Comparison of ENCODE assay signal across 10 cellular contexts in genomic region chr5:141634162-141634561, GRCh38. TPM values are rescaled to one million over a fixed set of nuclear protein-coding genes. Genes with fewer than 3 reads are reported as not detected.
DNase-seq lines count a peak whose midpoint lies in the region; ATAC-seq and TF ChIP-seq lines count a peak whose summit lies in the region.
"Had no signal": no experiment of that assay in that cellular context is flagged by ENCODE, and none has a peak within 500 bp of the region (broad histone marks: within the 10 kb centered on the region; RNA-seq: fewer than 3 reads in every experiment).

No MANE protein-coding gene starts in this region.

- H3F3A ChIP-seq in PC-9 (ENCODE audit: insufficient read depth, low read depth): peaks cover 10% of the 10 kb centered on the region

- H3K4me3 ChIP-seq in HEK293 (ENCODE audit: low read depth, low read length) (no peak overlapping the region), KMS-11 (IDR thresholded peaks at IDR 0.05; ENCODE audit: insufficient read depth, low read depth, low read length) (no peak overlapping the region), PC-9 (no peak overlapping the region)
- H3K4me3 ChIP-seq: SJSA1 had no signal

- H3K4me1 Mint-ChIP-seq in endothelial cell (ENCODE audit: unreplicated experiment): peaks cover 35% of the 10 kb centered on the region

- ATAC-seq in GM18867 (IDR thresholded peaks at IDR 0.05; ENCODE audit: unreplicated experiment) (peak; percentile 64), sciatic nerve (no peak)

- no peak overlapping the region for H3K9ac ChIP-seq in KMS-11

- DNase-seq in endothelial cell (ENCODE audit: low spot score) (no peak), PC-9 (no peak), SHP77 treated with DMSO at 0.1 percent for 48 hours (lab: John Stamatoyannopoulos, UW) (no peak), posterior vena cava (ENCODE audit: low spot score) (no peak), sciatic nerve (ENCODE audit: low spot score) (no peak)
- DNase-seq: central memory CD4-positive, alpha-beta T cell had no signal

- BruUV-seq in PC-9 (replicated peaks; lab: Mats Ljungman, UMichigan): no TSS peak

- no peaks in the 10 kb centered on the region for H3K27me3 ChIP-seq in KMS-11 (ENCODE audit: insufficient read depth, low read depth)
- H3K27me3 ChIP-seq in PC-9 (ENCODE audit: insufficient read depth, low read depth): no peaks in the 10 kb centered on the region
- H3K27me3 ChIP-seq: SJSA1 had no signal

- H3K27ac Mint-ChIP-seq in endothelial cell (ENCODE audit: unreplicated experiment): peak overlapping the region; percentile 18

- H3K9me2 ChIP-seq in PC-9 (ENCODE audit: insufficient read depth): no peaks in the 10 kb centered on the region

- H4K20me1 ChIP-seq in KMS-11 (ENCODE audit: insufficient read depth): no peaks in the 10 kb centered on the region
- peaks cover 22% of the 10 kb centered on the region for H4K20me1 ChIP-seq in PC-9 (ENCODE audit: insufficient read depth)

- intact Hi-C loops in PC-9 (cut with micrococcal nuclease; ENCODE audit: unreplicated experiment) (no loop called here), posterior vena cava (cut with DNase I) (no loop called here), sciatic nerve (cut with DNase I) (no loop called here)

- H3K36me3 ChIP-seq in HEK293 (ENCODE audit: control insufficient read depth in 2 of 2, insufficient read depth in 1 of 2, low read length in 2 of 2) (peaks cover 30 to 46% of the 10 kb centered on the region in 2 experiments), KMS-11 (ENCODE audit: insufficient read depth) (no peaks in the 10 kb centered on the region; the same call in 1 of the 2 replicates), PC-9 (ENCODE audit: low read depth) (peaks cover 6% of the 10 kb centered on the region; the same call in 1 of the 2 replicates)

- H3K9me3 ChIP-seq in HEK293 (ENCODE audit: control insufficient read depth, insufficient read depth, low read depth, low read length) (no peaks in the 10 kb centered on the region), PC-9 (ENCODE audit: insufficient read depth, low read depth) (no peaks in the 10 kb centered on the region)
- H3K9me3 ChIP-seq: SJSA1 had no signal

- H3K27ac ChIP-seq in HEK293 (ENCODE audit: extremely low read depth, low read depth, low read length) (no peak overlapping the region), KMS-11 (no peak overlapping the region), PC-9 (no peak overlapping the region)
- H3K27ac ChIP-seq: SJSA1 had no signal

- 0 out of 2 replicates have a peak overlapping the region, but pooled peaks have one; percentile 3 for H3K4me2 ChIP-seq in KMS-11
- no peak overlapping the region for H3K4me2 ChIP-seq in PC-9

- peak overlapping the region; percentile 12 for H3K4me3 Mint-ChIP-seq in endothelial cell (ENCODE audit: unreplicated experiment)

- no peak overlapping the region for H2AFZ ChIP-seq in KMS-11 (ENCODE audit: low read depth)
- no peak overlapping the region for H2AFZ ChIP-seq in PC-9

- H3K4me1 ChIP-seq in HEK293 (ENCODE audit: control insufficient read depth, insufficient read depth, low read length) (peaks cover 6% of the 10 kb centered on the region), KMS-11 (ENCODE audit: low read depth, poor library complexity, severe bottlenecking) (peaks cover 21% of the 10 kb centered on the region), PC-9 (replicated peaks; ENCODE audit: insufficient read depth) (peaks cover 21% of the 10 kb centered on the region)

- peaks cover 6% of the 10 kb centered on the region for H3K27me3 Mint-ChIP-seq in endothelial cell (ENCODE audit: unreplicated experiment)

- no peaks in the 10 kb centered on the region for H3K9me3 Mint-ChIP-seq in endothelial cell (ENCODE audit: unreplicated experiment)

- H3K79me2 ChIP-seq in KMS-11 (ENCODE audit: insufficient read depth, low read depth) (peaks cover 14% of the 10 kb centered on the region), PC-9 (ENCODE audit: low read depth) (peaks cover 44% of the 10 kb centered on the region)

- POLR2A ChIA-PET in HEK293 (lab: Yijun Ruan, JAX) (interaction anchor here (0.7 to 1.4 kb wide), 4 partner anchors 9 to 42 kb away, joined by 4 to 7 read pairs (median 4); partner anchors contain the start of gene DIAPH1), PC-9 (lab: Charles Lee; ENCODE audit: unreplicated experiment) (no interaction called here)

- CTCF ChIA-PET in HEK293 (lab: Yijun Ruan, JAX) (interaction anchor here (0.7 to 12.5 kb wide), 6 partner anchors 15 to 121 kb away, joined by 3 to 125 read pairs (median 4); partner anchors contain the start of gene DIAPH1), PC-9 (lab: Charles Lee) (interaction anchor here (1.2 kb wide), 1 partner anchor 15 kb away, joined by 8 read pairs; no protein-coding TSS in a partner anchor)

- no peak for TF ChIP-seq CTCF in HEK293 (tag by site-specific recombination; IDR thresholded peaks at IDR 0.05)
- no peak for TF ChIP-seq CTCF in KMS-11 (conservative IDR thresholded peaks at IDR 0.05; ENCODE audit: low read depth, low read length)
- TF ChIP-seq CTCF in endothelial cell (IDR thresholded peaks at IDR 0.05; ENCODE audit: unreplicated experiment): no peak
- TF ChIP-seq CTCF in PC-9 (conservative IDR thresholded peaks at IDR 0.05): no peak

- peaks cover 15% of the 10 kb centered on the region for H3K36me3 Mint-ChIP-seq in endothelial cell (ENCODE audit: low read depth, unreplicated experiment)

TF ChIP-seq in HEK293, 187 proteins besides CTCF, POLR2A, EP300 and RAD21:
- TF ChIP-seq GLIS1 (tag by site-specific recombination; IDR thresholded peaks at IDR 0.05) (no peak), ZNF623 (tag by site-specific recombination; IDR thresholded peaks at IDR 0.05) (peak; percentile 36; the same call in 1 of the 2 replicates), ZNF404 (tag by site-specific recombination; IDR thresholded peaks at IDR 0.05) (no peak)

RNA-seq across cellular contexts. Expression of gene HDAC3, which starts 2.5 kb away (rescaled TPM):
- total RNA-seq in endothelial cell (ENCODE audit: unreplicated experiment) (84.9 TPM), PC-9 (2021) (76.0 and 87.0 TPM in 2 replicates), posterior vena cava (10 to 100 TPM; 30.3 to 34.7 TPM), sciatic nerve (47.6 TPM)

RNA-seq across cellular contexts. Expression of gene RELL2, which starts 2.6 kb away (rescaled TPM):
- total RNA-seq in endothelial cell (ENCODE audit: unreplicated experiment): 17.4 TPM
- total RNA-seq in PC-9 (2021): 3.3 and 5.0 TPM in 2 replicates
- 1 to 10 TPM; 2.5 to 3.0 TPM for total RNA-seq in posterior vena cava
- 0.85 TPM for total RNA-seq in sciatic nerve

RNA-seq across cellular contexts. Expression of gene DIAPH1, which starts 15.4 kb away (rescaled TPM):
- total RNA-seq in endothelial cell (ENCODE audit: unreplicated experiment) (149 TPM), PC-9 (2021) (148 and 157 TPM in 2 replicates), posterior vena cava (10 to 100 TPM; 52.3 to 83.8 TPM), sciatic nerve (92.5 TPM)

RNA-seq across cellular contexts. Expression of gene FCHSD1, which starts 17.1 kb away (rescaled TPM):
- total RNA-seq in endothelial cell (ENCODE audit: unreplicated experiment) (63.3 TPM), PC-9 (2021) (36.4 and 36.6 TPM in 2 replicates), posterior vena cava (10 to 100 TPM; 11.6 to 13.6 TPM), sciatic nerve (33.0 TPM)

RNA-seq across cellular contexts. Expression of gene ARAP3, which starts 47.9 kb away (rescaled TPM):
- total RNA-seq in endothelial cell (ENCODE audit: unreplicated experiment) (239 TPM), PC-9 (2021) (25.8 and 28.0 TPM in 2 replicates), posterior vena cava (10 to 100 TPM; 14.7 to 18.8 TPM), sciatic nerve (22.4 TPM)
